24 cellular contexts compared by ENCODE assay signal in the genomic region with DNA sequence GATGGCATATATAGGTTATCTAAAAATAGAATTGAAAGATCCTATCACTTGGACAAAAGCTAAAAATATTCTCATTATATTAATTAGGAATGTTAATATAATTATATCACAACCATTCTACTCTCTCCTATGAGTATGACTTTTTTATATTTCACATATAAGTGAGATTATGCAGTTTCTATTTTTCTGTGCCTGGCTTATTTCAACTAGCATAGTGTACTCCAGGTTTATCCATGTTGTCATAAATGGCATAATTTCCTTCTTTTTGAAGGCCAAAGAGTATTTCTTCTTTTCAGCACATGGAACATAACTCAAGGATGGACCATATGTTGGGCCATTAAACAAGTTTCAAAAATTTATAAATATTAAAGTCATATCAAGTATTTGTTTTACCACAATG.
"Had no signal": no experiment of that assay in that cellular context is flagged by ENCODE, and none has a peak within 500 bp of the region (broad histone marks: within the 10 kb centered on the region; RNA-seq: fewer than 3 reads in every experiment).

No MANE protein-coding gene starts in this region.

- H3K4me3 ChIP-seq: prostate gland, right lobe of liver, sigmoid colon, stomach, thoracic aorta, thyroid gland, tibial nerve, upper lobe of left lung had no signal

- H3K4me1 Mint-ChIP-seq: naive thymus-derived CD4-positive, alpha-beta T cell; natural killer cell; stimulated activated effector memory CD8-positive, alpha-beta T cell treated with anti-CD3 and anti-CD28 coated beads, Interleukin-12 subunit alpha, Interleukin-12 subunit beta, amount 100 ng/mL, for 72 hours; stimulated activated naive B cell treated with anti-CD40 and anti-IgM and Interleukin-4, amounts not matched to agents 10 μg/mL and 1 μg/mL and 100 μg/mL, for 72 hours had no signal

- H3K36me3 Mint-ChIP-seq: naive thymus-derived CD4-positive, alpha-beta T cell; natural killer cell; stimulated activated effector memory CD8-positive, alpha-beta T cell treated with anti-CD3 and anti-CD28 coated beads, Interleukin-12 subunit alpha, Interleukin-12 subunit beta, amount 100 ng/mL, for 72 hours; stimulated activated naive B cell treated with anti-CD40 and anti-IgM and Interleukin-4, amounts not matched to agents 10 μg/mL and 1 μg/mL and 100 μg/mL, for 72 hours had no signal

- H3K27ac Mint-ChIP-seq: naive thymus-derived CD4-positive, alpha-beta T cell; natural killer cell; stimulated activated effector memory CD8-positive, alpha-beta T cell treated with anti-CD3 and anti-CD28 coated beads, Interleukin-12 subunit alpha, Interleukin-12 subunit beta, amount 100 ng/mL, for 72 hours; stimulated activated naive B cell treated with anti-CD40 and anti-IgM and Interleukin-4, amounts not matched to agents 10 μg/mL and 1 μg/mL and 100 μg/mL, for 72 hours; stimulated activated naive CD8-positive, alpha-beta T cell treated with anti-CD3 and anti-CD28 coated beads, Interleukin-15, Interleukin-2, amounts not matched to agents 100 ng/mL and 50 ng/mL, for 24 hours had no signal

- H3K36me3 ChIP-seq: neutrophil, prostate gland, right lobe of liver, sigmoid colon, stomach, thoracic aorta, thyroid gland, tibial nerve, upper lobe of left lung had no signal

- H3K4me3 Mint-ChIP-seq: naive thymus-derived CD4-positive, alpha-beta T cell; natural killer cell; nephron progenitor cell; neural crest cell; stimulated activated effector memory CD8-positive, alpha-beta T cell treated with anti-CD3 and anti-CD28 coated beads, Interleukin-12 subunit alpha, Interleukin-12 subunit beta, amount 100 ng/mL, for 72 hours; stimulated activated naive B cell treated with anti-CD40 and anti-IgM and Interleukin-4, amounts not matched to agents 10 μg/mL and 1 μg/mL and 100 μg/mL, for 72 hours; stimulated activated naive CD8-positive, alpha-beta T cell treated with anti-CD3 and anti-CD28 coated beads, Interleukin-15, Interleukin-2, amounts not matched to agents 100 ng/mL and 50 ng/mL, for 24 hours had no signal

- H3K9me3 Mint-ChIP-seq: neural crest cell; stimulated activated naive B cell treated with anti-CD40 and anti-IgM and Interleukin-4, amounts not matched to agents 10 μg/mL and 1 μg/mL and 100 μg/mL, for 72 hours; stimulated activated naive CD8-positive, alpha-beta T cell treated with anti-CD3 and anti-CD28 coated beads, Interleukin-15, Interleukin-2, amounts not matched to agents 100 ng/mL and 50 ng/mL, for 24 hours had no signal

- H3K4me1 ChIP-seq: prostate gland, right lobe of liver, thyroid gland had no signal

- DNase-seq: naive thymus-derived CD4-positive, alpha-beta T cell; natural killer cell; nephron progenitor cell; nucleus accumbens; right cardiac atrium; right lobe of liver; sigmoid colon; stimulated activated CD4-positive, alpha-beta T cell treated with anti-CD3 and anti-CD28 coated beads, Interleukin-15, amount 100 ng/mL, for 24 hours; stimulated activated CD4-positive, alpha-beta T cell treated with anti-CD3 and anti-CD28 coated beads, Interleukin-2, amount 100 ng/mL, for 24 hours; stimulated activated CD4-positive, alpha-beta T cell treated with anti-CD3 and anti-CD28 coated beads, Interleukin-2, amount 100 ng/mL, for 48 hours; stimulated activated CD4-positive, alpha-beta T cell treated with anti-CD3 and anti-CD28 coated beads, Interleukin-4, amount 100 ng/mL, for 24 hours; stimulated activated naive B cell treated with anti-CD40 and anti-IgM and Interleukin-4, amounts not matched to agents 10 μg/mL and 1 μg/mL and 100 μg/mL, for 72 hours; stimulated activated naive CD4-positive, alpha-beta T cell treated with Interleukin-2 at 50 U/mL for 16 hours; stomach; thyroid gland; trophoblast cell; upper lobe of left lung had no signal

- H3K27me3 ChIP-seq: neutrophil, right lobe of liver, sigmoid colon, stomach, thyroid gland, tibial nerve, upper lobe of left lung had no signal

- H3K27ac ChIP-seq: neutrophil, prostate gland, right lobe of liver, stomach, thoracic aorta, thyroid gland, tibial nerve, upper lobe of left lung had no signal

- H3K27me3 Mint-ChIP-seq: naive thymus-derived CD4-positive, alpha-beta T cell; stimulated activated naive B cell treated with anti-CD40 and anti-IgM and Interleukin-4, amounts not matched to agents 10 μg/mL and 1 μg/mL and 100 μg/mL, for 72 hours; stimulated activated naive CD8-positive, alpha-beta T cell treated with anti-CD3 and anti-CD28 coated beads, Interleukin-15, Interleukin-2, amounts not matched to agents 100 ng/mL and 50 ng/mL, for 24 hours had no signal

- H3K9me3 ChIP-seq: neutrophil, prostate gland, right lobe of liver, sigmoid colon, stomach, thoracic aorta, thyroid gland, tibial nerve, upper lobe of left lung had no signal
